ENCODE assay signal across 9 cellular contexts in the genomic region with DNA sequence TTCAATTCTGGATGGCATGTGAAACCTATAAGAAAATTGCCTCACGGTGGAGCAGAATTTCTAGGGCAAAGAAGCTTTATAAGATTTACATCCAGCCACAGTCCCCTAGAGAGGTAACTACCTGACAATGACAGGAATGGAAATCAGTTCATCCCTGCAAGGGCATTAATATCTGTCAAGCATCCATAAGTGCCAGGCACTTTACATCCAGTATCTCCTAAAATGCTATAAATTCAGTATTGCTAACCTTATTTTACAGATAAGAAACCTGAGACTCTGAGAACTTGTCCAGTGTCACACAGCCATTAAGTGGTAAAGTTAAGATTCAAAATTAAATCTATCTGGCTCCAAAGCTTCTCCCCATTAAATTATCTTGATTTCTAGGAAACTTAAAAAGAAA. TPM values are rescaled to one million over a fixed set of nuclear protein-coding genes. Genes with fewer than 3 reads are reported as not detected.
"Had no signal": no experiment of that assay in that cellular context is flagged by ENCODE, and none has a peak within 500 bp of the region (broad histone marks: within the 10 kb centered on the region; RNA-seq: fewer than 3 reads in every experiment).

No MANE protein-coding gene starts in this region.

- DNase-seq: GM23248, GOT3, H7, IMR-90 had no signal

- H3K9ac ChIP-seq: GM23248 had no signal

- H2AFZ ChIP-seq: GM23248 had no signal

- H3K4me1 ChIP-seq: HAP-1 had no signal

- H3K4me3 ChIP-seq: GM23248, HAP-1, K562 had no signal

- H3K9me3 ChIP-seq: HAP-1 had no signal

- H3K36me3 ChIP-seq: HAP-1 had no signal

- H3K27ac ChIP-seq: GM23248 had no signal

- ATAC-seq: HCT116, K562 had no signal

RNA-seq across cellular contexts. Expression of gene RGS13, which starts 22.3 kb away (rescaled TPM):
- total RNA-seq: GM23248, H4, H7, HT-29, IMR-90, K562 had no signal
- polyA plus RNA-seq: GM23248, IMR-90, K562 had no signal
